Comparison of ENCODE assay signal across 23 cellular contexts in the genomic region with DNA sequence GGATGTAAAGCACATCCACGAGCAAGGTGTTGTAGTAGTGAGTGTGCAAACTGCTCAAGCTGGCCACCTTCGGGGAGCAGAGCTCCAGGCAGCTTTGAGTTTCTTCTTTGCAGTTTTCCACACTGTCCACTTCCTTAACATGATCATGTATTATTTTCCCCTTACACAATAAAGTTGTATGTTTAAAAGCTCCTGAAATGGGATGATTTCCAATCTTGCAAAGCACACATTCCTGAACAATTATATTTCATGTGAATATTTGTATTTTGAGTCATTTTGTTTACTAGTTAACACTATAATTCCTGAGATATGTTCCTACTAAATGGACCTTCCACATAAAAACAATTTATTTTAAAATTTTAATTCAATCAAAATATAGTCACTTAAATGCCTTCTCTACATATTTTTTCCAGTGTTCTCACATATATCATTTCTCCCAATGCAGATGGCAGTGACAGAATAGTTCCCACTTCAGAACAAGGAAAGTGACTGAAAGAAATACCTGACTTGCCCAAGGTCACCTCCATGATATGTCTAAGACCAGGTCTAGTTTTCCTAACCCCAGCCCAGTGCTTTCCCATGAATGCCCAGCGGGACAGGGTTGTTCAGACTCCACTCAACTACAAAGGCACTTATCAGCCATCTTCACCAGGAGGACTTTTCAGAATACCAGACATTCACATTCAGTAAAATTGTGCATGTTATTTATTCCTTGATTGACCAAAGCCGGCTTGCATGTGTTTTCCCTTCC. TPM values are rescaled to one million over a fixed set of nuclear protein-coding genes. Genes with fewer than 3 reads are reported as not detected.
DNase-seq lines count a peak whose midpoint lies in the region; ATAC-seq and TF ChIP-seq lines count a peak whose summit lies in the region.
"Had no signal": no experiment of that assay in that cellular context is flagged by ENCODE, and none has a peak within 500 bp of the region (broad histone marks: within the 10 kb centered on the region; RNA-seq: fewer than 3 reads in every experiment).

No MANE protein-coding gene starts in this region.

- H3K4me3 ChIP-seq in heart left ventricle (no peak overlapping the region), right atrium auricular region (no peak overlapping the region), adipocyte (ENCODE audit: low read length) (peak overlapping the region; percentile 97), left lung (no peak overlapping the region), upper lobe of left lung (peak overlapping the region in 1 of 4 donors; percentile 1)
- H3K4me3 ChIP-seq: SJCRH30, thyroid gland had no signal

- no peak for TF ChIP-seq EP300 in upper lobe of left lung (IDR thresholded peaks at IDR 0.05)

- H3K27me3 Mint-ChIP-seq in effector memory CD8-positive, alpha-beta T cell, result no peaks in the 10 kb centered on the region
- H3K27me3 Mint-ChIP-seq: activated naive CD4-positive, alpha-beta T cell treated with anti-CD3 and anti-CD28 coated beads, Interleukin-2, amount 10 ng/mL, durations not matched to agents 7 days and 5 days; IgD-negative memory B cell had no signal

- ATAC-seq in heart left ventricle (no peak), left lung (no peak), upper lobe of left lung (ENCODE audit: low FRiP score in 2 of 2) (no peak), GM21390 (IDR thresholded peaks at IDR 0.05; ENCODE audit: unreplicated experiment) (no peak), left lobe of liver (no peak)
- ATAC-seq in effector memory CD8-positive, alpha-beta T cell (replicated peaks), result no peak
- ATAC-seq: sciatic nerve had no signal

- H3K27me3 ChIP-seq in heart left ventricle (no peaks in the 10 kb centered on the region), right atrium auricular region (no peaks in the 10 kb centered on the region), adipocyte (replicated peaks; ENCODE audit: control insufficient read depth, insufficient read depth, low read length) (no peaks in the 10 kb centered on the region), left lung (peaks cover 0 to 6% of the 10 kb centered on the region in 2 donors), upper lobe of left lung (no peaks in the 10 kb centered on the region)
- H3K27me3 ChIP-seq: brain microvascular endothelial cell, SJCRH30, thyroid gland had no signal

- H3K36me3 ChIP-seq in heart left ventricle, result no peaks in the 10 kb centered on the region
- no peaks in the 10 kb centered on the region for H3K36me3 ChIP-seq in right atrium auricular region
- peaks cover 5% of the 10 kb centered on the region for H3K36me3 ChIP-seq in adipocyte (ENCODE audit: control insufficient read depth, insufficient read depth, low read length, severe bottlenecking)
- H3K36me3 ChIP-seq in left lung, result no peaks in the 10 kb centered on the region
- peaks cover 0 to 4% (median 0%) of the 10 kb centered on the region in 4 donors for H3K36me3 ChIP-seq in upper lobe of left lung
- H3K36me3 ChIP-seq: brain microvascular endothelial cell, SJCRH30, thyroid gland had no signal

- no peaks in the 10 kb centered on the region for H3K9me3 Mint-ChIP-seq in effector memory CD8-positive, alpha-beta T cell
- H3K9me3 Mint-ChIP-seq: activated CD4-positive, alpha-beta T cell treated with anti-CD3 and anti-CD28 coated beads, Interleukin-2, amount 10 ng/mL, durations not matched to agents 24 days and 14 days; activated naive CD4-positive, alpha-beta T cell treated with anti-CD3 and anti-CD28 coated beads, Interleukin-2, amount 10 ng/mL, durations not matched to agents 7 days and 5 days; IgD-negative memory B cell had no signal

- H3K36me3 Mint-ChIP-seq in effector memory CD8-positive, alpha-beta T cell (ENCODE audit: insufficient read depth), result no peaks in the 10 kb centered on the region
- H3K36me3 Mint-ChIP-seq: activated naive CD4-positive, alpha-beta T cell treated with anti-CD3 and anti-CD28 coated beads, Interleukin-2, amount 10 ng/mL, durations not matched to agents 7 days and 5 days; IgD-negative memory B cell had no signal

- H3K27ac ChIP-seq in heart left ventricle (peak overlapping the region in 8 of 12 donors; percentile 27 to 89 (median 74)), right atrium auricular region (peak overlapping the region in 1 of 2 donors; percentile 3), left lung (peak overlapping the region; percentile 78 to 80), upper lobe of left lung (peak overlapping the region in 3 of 4 donors; percentile 87 to 96 (median 89))
- H3K27ac ChIP-seq: brain microvascular endothelial cell, SJCRH30, thyroid gland had no signal

- intact Hi-C loops in heart left ventricle (cut with DNase I) (no loop called here), left lung (cut with DNase I) (no loop called here)

- H3K4me1 Mint-ChIP-seq in effector memory CD8-positive, alpha-beta T cell (ENCODE audit: low read depth in 2 of 2), result peaks cover 20 to 37% of the 10 kb centered on the region in 2 donors

- TF ChIP-seq CTCF in heart left ventricle (IDR thresholded peaks at IDR 0.05) (no peak), right atrium auricular region (IDR thresholded peaks at IDR 0.05) (no peak), left lung (IDR thresholded peaks at IDR 0.05) (no peak), upper lobe of left lung (IDR thresholded peaks at IDR 0.05) (no peak)

- peaks cover 8 to 80% (median 65%) of the 10 kb centered on the region in 12 donors for H3K4me1 ChIP-seq in heart left ventricle
- peaks cover 0 to 66% of the 10 kb centered on the region in 2 donors for H3K4me1 ChIP-seq in right atrium auricular region
- H3K4me1 ChIP-seq in adipocyte (ENCODE audit: control insufficient read depth, insufficient read depth, low read length), result peaks cover 85% of the 10 kb centered on the region
- peaks cover 27 to 91% of the 10 kb centered on the region in 2 donors for H3K4me1 ChIP-seq in left lung
- H3K4me1 ChIP-seq in upper lobe of left lung, result peaks cover 61 to 86% (median 73%) of the 10 kb centered on the region in 4 donors
- H3K4me1 ChIP-seq: SJCRH30 had no signal

- H3K9me3 ChIP-seq in heart left ventricle (no peaks in the 10 kb centered on the region), right atrium auricular region (no peaks in the 10 kb centered on the region), adipocyte (ENCODE audit: control insufficient read depth, low read length) (no peaks in the 10 kb centered on the region), left lung (no peaks in the 10 kb centered on the region), upper lobe of left lung (no peaks in the 10 kb centered on the region)
- H3K9me3 ChIP-seq: SJCRH30, thyroid gland had no signal

- H3K27ac Mint-ChIP-seq in effector memory CD8-positive, alpha-beta T cell, result no peak overlapping the region
- H3K27ac Mint-ChIP-seq: activated CD4-positive, alpha-beta T cell treated with anti-CD3 and anti-CD28 coated beads, Interleukin-2, amount 10 ng/mL, durations not matched to agents 24 days and 14 days; activated naive CD4-positive, alpha-beta T cell treated with anti-CD3 and anti-CD28 coated beads, Interleukin-2, amount 10 ng/mL, durations not matched to agents 7 days and 5 days; IgD-negative memory B cell had no signal

- H3K4me3 Mint-ChIP-seq in effector memory CD8-positive, alpha-beta T cell, result no peak overlapping the region
- H3K4me3 Mint-ChIP-seq: activated CD4-positive, alpha-beta T cell treated with anti-CD3 and anti-CD28 coated beads, Interleukin-2, amount 10 ng/mL, durations not matched to agents 24 days and 14 days; activated naive CD4-positive, alpha-beta T cell treated with anti-CD3 and anti-CD28 coated beads, Interleukin-2, amount 10 ng/mL, durations not matched to agents 7 days and 5 days had no signal

- TF ChIP-seq POLR2A in heart left ventricle (IDR thresholded peaks at IDR 0.05) (no peak), upper lobe of left lung (IDR thresholded peaks at IDR 0.05) (no peak)

- peak overlapping the region; percentile 76 for H3K9ac ChIP-seq in adipocyte (ENCODE audit: low read length)

- DNase-seq in heart left ventricle (no peak), right atrium auricular region (ENCODE audit: low spot score) (no peak), adipocyte (ENCODE audit: low read depth) (peak; percentile 50), left lung (no peak), upper lobe of left lung (no peak), left lobe of liver (ENCODE audit: low spot score) (no peak)
- DNase-seq in effector memory CD8-positive, alpha-beta T cell, result no peak
- DNase-seq: activated CD4-positive, alpha-beta T cell treated with anti-CD3 and anti-CD28 coated beads, Interleukin-2, amount 10 ng/mL, durations not matched to agents 24 days and 14 days; activated naive CD4-positive, alpha-beta T cell treated with anti-CD3 and anti-CD28 coated beads, Interleukin-2, amount 10 ng/mL, durations not matched to agents 7 days and 5 days; activated T-cell treated with anti-CD3 and anti-CD28 coated beads for 4 hours; brain microvascular endothelial cell; effector CD8-positive, alpha-beta T cell; foreskin melanocyte; mesenchymal stem cell; NCI-H1105; NCI-H2171; SJCRH30; stimulated activated CD4-positive, alpha-beta T cell treated with anti-CD3 and anti-CD28 coated beads, Interleukin-2, amount 100 ng/mL, for 48 hours; T1000; thyroid gland had no signal

- WGBS in heart left ventricle, 4 donors, result 78 to 91% (median 86%) methylated on average over 4 of the region's 4 CpGs
- WGBS in upper lobe of left lung, 2 donors, result 56 to 63% methylated on average over 4 of the region's 4 CpGs

RNA-seq across cellular contexts. Expression of gene CYB5A, which starts 5.5 kb away (rescaled TPM):
- total RNA-seq in heart left ventricle, result 100 to 1,000 TPM in 4 of 9 donors, 10 to 100 TPM in 5; 46.5 to 146 (median 83.3) TPM
- 10 to 100 TPM; 50.7 to 56.4 TPM for polyA plus RNA-seq in heart left ventricle
- total RNA-seq in right atrium auricular region, result 10 to 100 TPM; 71.3 to 73.5 TPM
- total RNA-seq in left lung, result 100 to 1,000 TPM; 347 to 508 TPM
- total RNA-seq in upper lobe of left lung, result 100 to 1,000 TPM; 291 to 729 (median 637) TPM
- total RNA-seq in left lobe of liver, result 984 TPM

RNA-seq across cellular contexts. Expression of gene C18orf63, which starts 29.4 kb away (rescaled TPM):
- total RNA-seq in heart left ventricle, result not detected
- not detected for polyA plus RNA-seq in heart left ventricle
- not detected for total RNA-seq in right atrium auricular region
- total RNA-seq in left lung, result under 1 TPM; 0.16 to 0.26 TPM
- 1 to 10 TPM in 2 of 6 donors, under 1 TPM in 4; under 0.01 to 1.6 (median 0.22) TPM for total RNA-seq in upper lobe of left lung
- total RNA-seq in left lobe of liver, result not detected
- total RNA-seq: activated CD4-positive, alpha-beta T cell treated with anti-CD3 and anti-CD28 coated beads, Interleukin-2, amount 10 ng/mL, durations not matched to agents 24 days and 14 days; sciatic nerve; SJCRH30; thyroid gland had no signal
- polyA plus RNA-seq: IgD-negative memory B cell had no signal
